12 cellular contexts compared by ENCODE assay signal in genomic region chr3:141960731-141961130, GRCh38.
DNase-seq lines count a peak whose midpoint lies in the region; ATAC-seq and TF ChIP-seq lines count a peak whose summit lies in the region.
"Had no signal": no experiment of that assay in that cellular context is flagged by ENCODE, and none has a peak within 500 bp of the region (broad histone marks: within the 10 kb centered on the region; RNA-seq: fewer than 3 reads in every experiment).

No MANE protein-coding gene starts in this region.

- no peaks in the 10 kb centered on the region for H3K4me1 Mint-ChIP-seq in CD8-positive, alpha-beta T cell (ENCODE audit: low read depth)
- H3K4me1 Mint-ChIP-seq: stimulated activated memory B cell treated with anti-CD40 and anti-IgM and Interleukin-4, amounts not matched to agents 10 μg/mL and 1 μg/mL and 100 μg/mL, for 72 hours had no signal

- no peaks in the 10 kb centered on the region for H4K20me1 ChIP-seq in HCT116 (ENCODE audit: insufficient read depth)

- no peak for ATAC-seq in HCT116
- ATAC-seq in right cardiac atrium, result peak; percentile 60 to 77
- no peak for ATAC-seq in CD8-positive, alpha-beta T cell
- ATAC-seq in GM18870 (IDR thresholded peaks at IDR 0.05; ENCODE audit: unreplicated experiment), result no peak
- ATAC-seq: stimulated activated memory B cell treated with anti-CD40 and anti-IgM and Interleukin-4, amounts not matched to agents 10 μg/mL and 1 μg/mL and 100 μg/mL, for 72 hours had no signal

- no peak overlapping the region for H3K9ac ChIP-seq in HCT116 (ENCODE audit: low read length)

- H3K9me2 ChIP-seq in HCT116 (ENCODE audit: insufficient read depth), result no peaks in the 10 kb centered on the region

- H3K9me3 Mint-ChIP-seq in CD8-positive, alpha-beta T cell, result no peaks in the 10 kb centered on the region
- H3K9me3 Mint-ChIP-seq: stimulated activated memory B cell treated with anti-CD40 and anti-IgM and Interleukin-4, amounts not matched to agents 10 μg/mL and 1 μg/mL and 100 μg/mL, for 72 hours had no signal

- DNase-seq in HCT116 (ENCODE audit: low read depth, low spot score) (no peak), astrocyte of the spinal cord (ENCODE audit: low read depth, low spot score) (peak; percentile 24), right cardiac atrium (no peak), stomach (no peak), NCI-H446 treated with DMSO at 0.1 percent for 48 hours (lab: John Stamatoyannopoulos, UW) (no peak), NCI-H2227 (lab: John Stamatoyannopoulos, UW; ENCODE audit: unreplicated experiment) (no peak)
- no peak for DNase-seq in CD8-positive, alpha-beta T cell
- DNase-seq: activated T-cell treated with anti-CD3 and anti-CD28 coated beads for 4 hours, kidney glomerular epithelial cell, NCI-H2081 had no signal

- H3K4me1 ChIP-seq in HCT116 (ENCODE audit: control insufficient read depth in 1 of 2, insufficient read depth in 2 of 2, low read length in 2 of 2) (peaks cover 17 to 18% of the 10 kb centered on the region in 2 experiments), right cardiac atrium (ENCODE audit: control insufficient read depth, insufficient read depth, low read length) (no peaks in the 10 kb centered on the region), stomach (peaks cover 0 to under 1% (median 0%) of the 10 kb centered on the region in 4 donors)
- H3K4me1 ChIP-seq in CD8-positive, alpha-beta T cell (ENCODE audit: insufficient read depth, low read length), result no peaks in the 10 kb centered on the region

- no peak for TF ChIP-seq CTCF in HCT116 (IDR thresholded peaks at IDR 0.05 in 2 of 3, conservative IDR thresholded peaks at IDR 0.05 in 1 of 3; ENCODE audit: borderline replicate concordance in 1 of 3, insufficient read depth in 1 of 3, low read depth in 2 of 3, low read length in 2 of 3)
- no peak for TF ChIP-seq CTCF in astrocyte of the spinal cord (IDR thresholded peaks at IDR 0.05; ENCODE audit: low read depth, low read length)
- TF ChIP-seq CTCF in stomach (IDR thresholded peaks at IDR 0.05), result no peak
- no peak for TF ChIP-seq CTCF in CD8-positive, alpha-beta T cell (IDR thresholded peaks at IDR 0.05)

- H3K4me3 Mint-ChIP-seq in CD8-positive, alpha-beta T cell, result no peak overlapping the region
- H3K4me3 Mint-ChIP-seq: stimulated activated memory B cell treated with anti-CD40 and anti-IgM and Interleukin-4, amounts not matched to agents 10 μg/mL and 1 μg/mL and 100 μg/mL, for 72 hours had no signal

- H3K27ac ChIP-seq in HCT116 (ENCODE audit: low read depth, low read length) (peak overlapping the region; percentile 52; the same call in 1 of the 2 replicates), right cardiac atrium (ENCODE audit: low read length) (peak overlapping the region; percentile 66), stomach (peak overlapping the region in 4 of 5 donors; percentile 17 to 69 (median 67))
- H3K27ac ChIP-seq in CD8-positive, alpha-beta T cell (ENCODE audit: low read depth, low read length), result no peak overlapping the region

- TF ChIP-seq EP300 in stomach (IDR thresholded peaks at IDR 0.05), result no peak

- H3K36me3 Mint-ChIP-seq in CD8-positive, alpha-beta T cell, result peaks cover 57% of the 10 kb centered on the region

- H3K27me3 ChIP-seq in HCT116 (ENCODE audit: insufficient read depth, low read length) (no peaks in the 10 kb centered on the region), right cardiac atrium (ENCODE audit: control insufficient read depth, insufficient read depth) (no peaks in the 10 kb centered on the region), stomach (no peaks in the 10 kb centered on the region)
- H3K27me3 ChIP-seq in CD8-positive, alpha-beta T cell (ENCODE audit: insufficient read depth, low read length), result no peaks in the 10 kb centered on the region

- no peak for TF ChIP-seq RAD21 in HCT116 (IDR thresholded peaks at IDR 0.05; ENCODE audit: low read depth)

- H3K36me3 ChIP-seq in HCT116 (ENCODE audit: control insufficient read depth in 1 of 2, insufficient read depth in 2 of 2, low read length in 2 of 2) (no peaks in the 10 kb centered on the region), stomach (peaks cover 0 to 50% (median 38%) of the 10 kb centered on the region in 4 donors)
- H3K36me3 ChIP-seq in CD8-positive, alpha-beta T cell (ENCODE audit: insufficient read depth, low read length), result no peaks in the 10 kb centered on the region

- 60% methylated on average over 3 of the region's 3 CpGs for WGBS in right cardiac atrium
- WGBS in stomach, 5 donors, result 56 to 79% (median 74%) methylated on average over 3 of the region's 3 CpGs

- in situ Hi-C loops in astrocyte of the spinal cord (cut with HindIII; ENCODE audit: low sequenced_read_pairs), result no loop called here

- H3K4me2 ChIP-seq in HCT116 (ENCODE audit: low read length), result peak overlapping the region; percentile 45; the same call in 1 of the 2 replicates

- POLR2A ChIA-PET in HCT116 (lab: Charles Lee), result no interaction called here
- POLR2A ChIA-PET in CD8-positive, alpha-beta T cell (lab: Charles Lee), result no interaction called here

- H3K4me3 ChIP-seq in HCT116 (replicated peaks in 1 of 2; ENCODE audit: low read depth in 1 of 2, low read length in 2 of 2) (no peak overlapping the region), astrocyte of the spinal cord (ENCODE audit: low read depth, low read length) (no peak overlapping the region), right cardiac atrium (ENCODE audit: low read length) (no peak overlapping the region), stomach (no peak overlapping the region)
- no peak overlapping the region for H3K4me3 ChIP-seq in CD8-positive, alpha-beta T cell (ENCODE audit: low read depth, low read length)

- intact Hi-C loops in HCT116 (cut with micrococcal nuclease) (loop anchor here (5.0 kb wide), 1 partner anchor 167 kb away; no protein-coding TSS in a partner anchor), right cardiac atrium (cut with DNase I) (no loop called here), stomach (cut with DNase I; ENCODE audit: low total_unique reads) (loop anchor here (10.0 kb wide), 1 partner anchor 324 kb away; no protein-coding TSS in a partner anchor)
- intact Hi-C loops in CD8-positive, alpha-beta T cell (cut with DNase I, micrococcal nuclease), result no loop called here

- CTCF ChIA-PET in HCT116 (lab: Charles Lee), result no interaction called here
- CTCF ChIA-PET in CD8-positive, alpha-beta T cell (lab: Charles Lee), result no interaction called here

- H3K79me2 ChIP-seq in HCT116 (ENCODE audit: insufficient read depth, low read length), result no peaks in the 10 kb centered on the region

- H3K9me3 ChIP-seq in HCT116 (ENCODE audit: control insufficient read depth in 1 of 2, insufficient read depth in 1 of 2, low read depth in 1 of 2, low read length in 2 of 2), result no peaks in the 10 kb centered on the region
- H3K9me3 ChIP-seq in right cardiac atrium (ENCODE audit: control insufficient read depth, low read length), result no peaks in the 10 kb centered on the region
- no peaks in the 10 kb centered on the region for H3K9me3 ChIP-seq in stomach
- no peaks in the 10 kb centered on the region for H3K9me3 ChIP-seq in CD8-positive, alpha-beta T cell (ENCODE audit: low read length)

- RAD21 ChIA-PET in HCT116 (lab: Charles Lee; ENCODE audit: low non-redundant PET in 1 of 2, low total read pairs in 2 of 2, uncharacterized antibody in 2 of 2, unreplicated experiment in 2 of 2), result no interaction called here

- no peak for TF ChIP-seq POLR2A in HCT116 (IDR thresholded peaks at IDR 0.05; ENCODE audit: borderline replicate concordance, extremely low read depth, insufficient read depth, insufficient read length)
- TF ChIP-seq POLR2A in stomach (IDR thresholded peaks at IDR 0.05), result no peak

- no TSS peak for BruUV-seq in HCT116 (replicated peaks; lab: Mats Ljungman, UMichigan)

- no peaks in the 10 kb centered on the region for H3K27me3 Mint-ChIP-seq in CD8-positive, alpha-beta T cell (ENCODE audit: low read depth)
- H3K27me3 Mint-ChIP-seq: stimulated activated memory B cell treated with anti-CD40 and anti-IgM and Interleukin-4, amounts not matched to agents 10 μg/mL and 1 μg/mL and 100 μg/mL, for 72 hours had no signal

- H2AFZ ChIP-seq in HCT116 (ENCODE audit: low read depth, low read length, poor library complexity, severe bottlenecking), result no peak overlapping the region

- H3K27ac Mint-ChIP-seq in CD8-positive, alpha-beta T cell, result no peak overlapping the region
- H3K27ac Mint-ChIP-seq: stimulated activated memory B cell treated with anti-CD40 and anti-IgM and Interleukin-4, amounts not matched to agents 10 μg/mL and 1 μg/mL and 100 μg/mL, for 72 hours had no signal

TF ChIP-seq in HCT116, 20 proteins besides CTCF, POLR2A, EP300 and RAD21:
- TF ChIP-seq, protein P1, sequence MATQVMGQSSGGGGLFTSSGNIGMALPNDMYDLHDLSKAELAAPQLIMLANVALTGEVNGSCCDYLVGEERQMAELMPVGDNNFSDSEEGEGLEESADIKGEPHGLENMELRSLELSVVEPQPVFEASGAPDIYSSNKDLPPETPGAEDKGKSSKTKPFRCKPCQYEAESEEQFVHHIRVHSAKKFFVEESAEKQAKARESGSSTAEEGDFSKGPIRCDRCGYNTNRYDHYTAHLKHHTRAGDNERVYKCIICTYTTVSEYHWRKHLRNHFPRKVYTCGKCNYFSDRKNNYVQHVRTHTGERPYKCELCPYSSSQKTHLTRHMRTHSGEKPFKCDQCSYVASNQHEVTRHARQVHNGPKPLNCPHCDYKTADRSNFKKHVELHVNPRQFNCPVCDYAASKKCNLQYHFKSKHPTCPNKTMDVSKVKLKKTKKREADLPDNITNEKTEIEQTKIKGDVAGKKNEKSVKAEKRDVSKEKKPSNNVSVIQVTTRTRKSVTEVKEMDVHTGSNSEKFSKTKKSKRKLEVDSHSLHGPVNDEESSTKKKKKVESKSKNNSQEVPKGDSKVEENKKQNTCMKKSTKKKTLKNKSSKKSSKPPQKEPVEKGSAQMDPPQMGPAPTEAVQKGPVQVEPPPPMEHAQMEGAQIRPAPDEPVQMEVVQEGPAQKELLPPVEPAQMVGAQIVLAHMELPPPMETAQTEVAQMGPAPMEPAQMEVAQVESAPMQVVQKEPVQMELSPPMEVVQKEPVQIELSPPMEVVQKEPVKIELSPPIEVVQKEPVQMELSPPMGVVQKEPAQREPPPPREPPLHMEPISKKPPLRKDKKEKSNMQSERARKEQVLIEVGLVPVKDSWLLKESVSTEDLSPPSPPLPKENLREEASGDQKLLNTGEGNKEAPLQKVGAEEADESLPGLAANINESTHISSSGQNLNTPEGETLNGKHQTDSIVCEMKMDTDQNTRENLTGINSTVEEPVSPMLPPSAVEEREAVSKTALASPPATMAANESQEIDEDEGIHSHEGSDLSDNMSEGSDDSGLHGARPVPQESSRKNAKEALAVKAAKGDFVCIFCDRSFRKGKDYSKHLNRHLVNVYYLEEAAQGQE (IDR thresholded peaks at IDR 0.05; ENCODE audit: low read depth), result no peak
- TF ChIP-seq ELF1 (IDR thresholded peaks at IDR 0.05; ENCODE audit: borderline replicate concordance, low read depth), result no peak
- TF ChIP-seq CBX3 (IDR thresholded peaks at IDR 0.05; ENCODE audit: low read depth), result no peak
- no peak for TF ChIP-seq ZNF274 (IDR thresholded peaks at IDR 0.05; ENCODE audit: low read depth, low read length)
- no peak for TF ChIP-seq FOSL1 (IDR thresholded peaks at IDR 0.05; ENCODE audit: low read depth)
- TF ChIP-seq SP1 (IDR thresholded peaks at IDR 0.05; ENCODE audit: low read depth), result no peak

Comparison
In these comparisons a context has a peak if more than half of its experiments do, and no peak if none do; other contexts are left out.
1. ATAC-seq: peak in right cardiac atrium (2 of 2); none in HCT116 (single experiment), CD8-positive, alpha-beta T cell (single experiment) and GM18870 (single experiment).
2. intact Hi-C loops: an anchor here in HCT116 (5.0 kb wide) and stomach (10.0 kb wide); none called in right cardiac atrium and CD8-positive, alpha-beta T cell.